ENCODE assay signal across 12 cellular contexts in the genomic region with DNA sequence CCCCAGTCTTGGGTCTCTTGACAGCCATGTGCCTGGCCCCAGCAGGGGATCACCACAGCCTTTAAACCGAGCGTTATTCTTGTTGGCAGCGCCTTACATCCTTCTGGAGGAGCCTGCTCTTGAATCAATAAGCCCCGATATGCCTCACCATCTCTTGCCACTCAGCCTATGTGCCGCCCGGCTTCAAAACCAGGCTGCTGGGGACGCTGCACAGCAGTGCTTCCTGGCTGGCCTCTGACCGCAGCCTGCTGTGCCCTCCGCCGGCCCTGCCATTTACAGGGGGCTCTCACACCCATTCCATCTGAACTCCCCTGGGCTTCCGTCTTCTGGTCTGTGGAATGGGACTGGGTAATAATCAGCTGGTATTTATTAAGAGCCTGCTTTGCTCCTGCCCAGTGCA. TPM values are rescaled to one million over a fixed set of nuclear protein-coding genes. Genes with fewer than 3 reads are reported as not detected.
DNase-seq lines count a peak whose midpoint lies in the region; ATAC-seq and TF ChIP-seq lines count a peak whose summit lies in the region.
"Had no signal": no experiment of that assay in that cellular context is flagged by ENCODE, and none has a peak within 500 bp of the region (broad histone marks: within the 10 kb centered on the region; RNA-seq: fewer than 3 reads in every experiment).

No MANE protein-coding gene starts in this region.

- H3K4me1 ChIP-seq in Loucy (ENCODE audit: insufficient read depth, low read length, poor library complexity, severe bottlenecking) (peaks cover 42% of the 10 kb centered on the region), prostate gland (replicated peaks) (peaks cover 40% of the 10 kb centered on the region)

- peak overlapping the region; percentile 6 for H3K27ac Mint-ChIP-seq in activated naive CD8-positive, alpha-beta T cell

- TF ChIP-seq CTCF in Loucy (conservative IDR thresholded peaks at IDR 0.05; ENCODE audit: low read length) (no peak), prostate gland (IDR thresholded peaks at IDR 0.05) (no peak)

- H3K27ac ChIP-seq in prostate gland = peak overlapping the region; percentile 79 to 85
- H3K27ac ChIP-seq: ascending aorta, gastrocnemius medialis had no signal

- 58% methylated on average over 11 of the region's 11 CpGs for WGBS in prostate gland

- peaks cover 30% of the 10 kb centered on the region for H3K4me1 Mint-ChIP-seq in activated naive CD8-positive, alpha-beta T cell (ENCODE audit: low read depth)

- peak overlapping the region; percentile 87 for H3K9ac ChIP-seq in Loucy (ENCODE audit: low read depth, low read length, poor library complexity, severe bottlenecking)

- H3K36me3 ChIP-seq in Loucy (ENCODE audit: insufficient read depth, low read length) = no peaks in the 10 kb centered on the region
- no peaks in the 10 kb centered on the region for H3K36me3 ChIP-seq in prostate gland
- H3K36me3 ChIP-seq: ascending aorta, gastrocnemius medialis had no signal

- no peak for TF ChIP-seq POLR2A in prostate gland (IDR thresholded peaks at IDR 0.05)

- no peaks in the 10 kb centered on the region for H3F3A ChIP-seq in Loucy (ENCODE audit: low read depth)

- H3K36me3 Mint-ChIP-seq in activated naive CD8-positive, alpha-beta T cell = no peaks in the 10 kb centered on the region

- H3K9me3 Mint-ChIP-seq in activated naive CD8-positive, alpha-beta T cell (ENCODE audit: low read depth) = no peaks in the 10 kb centered on the region

- peak overlapping the region; percentile 90 for H3K4me2 ChIP-seq in Loucy (ENCODE audit: low read depth, low read length, poor library complexity, severe bottlenecking)

- DNase-seq in DMS79 treated with DMSO at 0.1 percent for 48 hours (lab: John Stamatoyannopoulos, UW) (peak; percentile 60), DMS79 (lab: John Stamatoyannopoulos, UW) (no peak), prostate gland (ENCODE audit: low spot score) (no peak)
- DNase-seq: gastrocnemius medialis had no signal

- H3K4me3 Mint-ChIP-seq in activated naive CD8-positive, alpha-beta T cell = peak overlapping the region; percentile 72

- no peaks in the 10 kb centered on the region for H3K27me3 Mint-ChIP-seq in activated naive CD8-positive, alpha-beta T cell

- intact Hi-C loops in prostate gland (cut with DNase I) = loop anchor here (5.0 to 10.0 kb wide), 2 partner anchors 229 to 1007 kb away; no protein-coding TSS in a partner anchor

- H3K9me3 ChIP-seq in Loucy (ENCODE audit: insufficient read depth, low read depth, low read length) (no peaks in the 10 kb centered on the region), prostate gland (no peaks in the 10 kb centered on the region)
- H3K9me3 ChIP-seq: ascending aorta, gastrocnemius medialis, tibial nerve had no signal

- H3K4me3 ChIP-seq in Loucy (ENCODE audit: low read length, poor library complexity, severe bottlenecking) (peak overlapping the region; percentile 86), prostate gland (no peak overlapping the region)
- H3K4me3 ChIP-seq: ascending aorta, gastrocnemius medialis, K562 had no signal

- no peaks in the 10 kb centered on the region for H3K9me2 ChIP-seq in Loucy (replicated peaks; ENCODE audit: low read depth, low read length)

- H2AFZ ChIP-seq in Loucy (ENCODE audit: low read length) = peak overlapping the region; percentile 2; the same call in 1 of the 2 replicates

- H3K79me2 ChIP-seq in Loucy (ENCODE audit: insufficient read depth, low read length) = peaks cover 31% of the 10 kb centered on the region

- ATAC-seq in GM21786 (IDR thresholded peaks at IDR 0.05; ENCODE audit: unreplicated experiment) = no peak
- no peak for ATAC-seq in HG03175 (IDR thresholded peaks at IDR 0.05; ENCODE audit: unreplicated experiment)
- ATAC-seq in HG02798 (IDR thresholded peaks at IDR 0.05; ENCODE audit: poor library complexity, unreplicated experiment) = no peak
- ATAC-seq: gastrocnemius medialis, K562 had no signal

- no peaks in the 10 kb centered on the region for H3K27me3 ChIP-seq in Loucy (ENCODE audit: insufficient read depth, low read length, poor library complexity, severe bottlenecking)
- H3K27me3 ChIP-seq in prostate gland (replicated peaks; ENCODE audit: insufficient read depth) = no peaks in the 10 kb centered on the region

- no peaks in the 10 kb centered on the region for H4K20me1 ChIP-seq in Loucy (ENCODE audit: insufficient read depth, low read length, poor library complexity, severe bottlenecking)

RNA-seq across cellular contexts. Expression of a gene that starts 3.0 kb away (rescaled TPM):
- total RNA-seq in prostate gland = 10 to 100 TPM; 38.3 to 49.9 TPM

RNA-seq across cellular contexts. Expression of a gene that starts 23.7 kb away (rescaled TPM):
- total RNA-seq in prostate gland = 10 to 100 TPM; 86.1 to 97.0 TPM

RNA-seq across cellular contexts. Expression of a gene that starts 24.0 kb away (rescaled TPM):
- 10 to 100 TPM; 18.6 to 21.0 TPM for total RNA-seq in prostate gland
